In genomic region chr19:576768-577438, GRCh38 we compare ENCODE assay signal across 14 cellular contexts. TPM values are rescaled to one million over a fixed set of nuclear protein-coding genes. Genes with fewer than 3 reads are reported as not detected.
DNase-seq lines count a peak whose midpoint lies in the region; ATAC-seq and TF ChIP-seq lines count a peak whose summit lies in the region.
"Had no signal": no experiment of that assay in that cellular context is flagged by ENCODE, and none has a peak within 500 bp of the region (broad histone marks: within the 10 kb centered on the region; RNA-seq: fewer than 3 reads in every experiment).

No MANE protein-coding gene starts in this region.

- TF ChIP-seq CTCF in psoas muscle (IDR thresholded peaks at IDR 0.05): no peak
- no peak for TF ChIP-seq CTCF in lower lobe of right lung (IDR thresholded peaks at IDR 0.05)

- ATAC-seq in activated T-cell treated with anti-CD3 and anti-CD28 coated beads, Interleukin-2, amount 50 U/mL, for 72 hours (replicated peaks in 1 of 2): no peak
- ATAC-seq in psoas muscle (no peak), lower lobe of right lung (no peak)
- ATAC-seq: activated naive CD8-positive, alpha-beta T cell treated with anti-CD3 and anti-CD28 coated beads, Interleukin-2, amount 50 U/mL, for 24 hours; pancreas had no signal

- no peaks in the 10 kb centered on the region for H3K9me3 Mint-ChIP-seq in activated T-cell treated with anti-CD3 and anti-CD28 coated beads, Interleukin-2, amount 50 U/mL, for 72 hours
- H3K9me3 Mint-ChIP-seq: activated naive CD8-positive, alpha-beta T cell treated with anti-CD3 and anti-CD28 coated beads, Interleukin-2, amount 50 U/mL, for 24 hours had no signal

- H3K27me3 Mint-ChIP-seq in activated T-cell treated with anti-CD3 and anti-CD28 coated beads, Interleukin-2, amount 50 U/mL, for 72 hours (ENCODE audit: low read depth): no peaks in the 10 kb centered on the region
- H3K27me3 Mint-ChIP-seq: activated naive CD8-positive, alpha-beta T cell treated with anti-CD3 and anti-CD28 coated beads, Interleukin-2, amount 50 U/mL, for 24 hours had no signal

- H3K4me1 ChIP-seq in psoas muscle (peaks cover 54% of the 10 kb centered on the region), lower lobe of right lung (peaks cover 47% of the 10 kb centered on the region)

- no peaks in the 10 kb centered on the region for H3K36me3 Mint-ChIP-seq in activated T-cell treated with anti-CD3 and anti-CD28 coated beads, Interleukin-2, amount 50 U/mL, for 72 hours (ENCODE audit: insufficient read depth in 2 of 2)

- H3K27ac ChIP-seq in cingulate gyrus (ENCODE audit: low read depth, low read length) (peak overlapping the region; percentile 79), psoas muscle (peak overlapping the region; percentile 94), lower lobe of right lung (no peak overlapping the region)
- H3K27ac ChIP-seq: coronary artery, pancreas had no signal

- peak; percentile 14 for DNase-seq in activated T-cell treated with anti-CD3 and anti-CD28 coated beads, Interleukin-2, amount 50 U/mL, for 1 hour
- DNase-seq in activated T-cell treated with anti-CD3 and anti-CD28 coated beads, Interleukin-2, amount 50 U/mL, for 72 hours: no peak
- DNase-seq in psoas muscle: no peak
- DNase-seq in lower lobe of right lung: no peak
- no peak for DNase-seq in RPMI8226
- DNase-seq: activated CD4-positive, CD25-positive, alpha-beta regulatory T cell; activated naive CD8-positive, alpha-beta T cell treated with anti-CD3 and anti-CD28 coated beads, Interleukin-2, amount 50 U/mL, for 24 hours; NCI-H146; NCI-H446; stimulated activated CD4-positive, alpha-beta T cell treated with anti-CD3 and anti-CD28 coated beads, Interleukin-15, amount 100 ng/mL, for 24 hours; testis had no signal

- peaks cover 2 to 39% of the 10 kb centered on the region in 2 donors for H3K36me3 ChIP-seq in psoas muscle (ENCODE audit: insufficient read depth in 1 of 2, low read depth in 1 of 2)
- peaks cover 40% of the 10 kb centered on the region for H3K36me3 ChIP-seq in lower lobe of right lung

- H3K27ac Mint-ChIP-seq in activated T-cell treated with anti-CD3 and anti-CD28 coated beads, Interleukin-2, amount 50 U/mL, for 72 hours: no peak overlapping the region
- H3K27ac Mint-ChIP-seq: activated naive CD8-positive, alpha-beta T cell treated with anti-CD3 and anti-CD28 coated beads, Interleukin-2, amount 50 U/mL, for 24 hours had no signal

- no peak overlapping the region for H3K4me3 Mint-ChIP-seq in activated T-cell treated with anti-CD3 and anti-CD28 coated beads, Interleukin-2, amount 50 U/mL, for 72 hours
- H3K4me3 Mint-ChIP-seq: activated naive CD8-positive, alpha-beta T cell treated with anti-CD3 and anti-CD28 coated beads, Interleukin-2, amount 50 U/mL, for 24 hours had no signal

- intact Hi-C loops in psoas muscle (cut with DNase I): loop anchor here (5.0 to 10.0 kb wide), 3 partner anchors 50 to 828 kb away; partner anchors contain the start of genes DAZAP1 (in 1 of the 2), GAMT (in 1 of the 2) and POLRMT (in 1 of the 2)
- intact Hi-C loops in lower lobe of right lung (cut with DNase I): no loop called here

- 73 to 80% (median 80%) methylated on average over 28 of the region's 28 CpGs for WGBS in psoas muscle, 3 donors

- H3K9me3 ChIP-seq in psoas muscle (no peaks in the 10 kb centered on the region), lower lobe of right lung (no peaks in the 10 kb centered on the region)
- H3K9me3 ChIP-seq: pancreas, testis had no signal

- peaks cover 32% of the 10 kb centered on the region for H3K4me1 Mint-ChIP-seq in activated T-cell treated with anti-CD3 and anti-CD28 coated beads, Interleukin-2, amount 50 U/mL, for 72 hours (ENCODE audit: low read depth)

- no peaks in the 10 kb centered on the region for H3K27me3 ChIP-seq in psoas muscle (ENCODE audit: insufficient read depth in 3 of 3, low read length in 2 of 3)
- H3K27me3 ChIP-seq in lower lobe of right lung (ENCODE audit: low read depth): no peaks in the 10 kb centered on the region
- H3K27me3 ChIP-seq: pancreas, testis had no signal

- H3K4me3 ChIP-seq in psoas muscle (peak overlapping the region; percentile 97), lower lobe of right lung (no peak overlapping the region)
- H3K4me3 ChIP-seq: coronary artery, pancreas, testis had no signal

RNA-seq across cellular contexts. Expression of gene BSG, which starts 4.5 kb away (rescaled TPM):
- 100 to 1,000 TPM; 144 to 162 TPM for total RNA-seq in activated T-cell treated with anti-CD3 and anti-CD28 coated beads, Interleukin-2, amount 50 U/mL, for 72 hours
- total RNA-seq in psoas muscle (100 to 1,000 TPM; 172 to 381 (median 300) TPM), lower lobe of right lung (366 TPM)
- polyA plus RNA-seq in psoas muscle: 100 to 1,000 TPM; 202 to 308 (median 299) TPM

RNA-seq across cellular contexts. Expression of gene HCN2, which starts 12.8 kb away (rescaled TPM):
- 1 to 10 TPM in 1 of 2 donors, under 1 TPM in 1; 0.81 to 1.1 TPM for total RNA-seq in activated T-cell treated with anti-CD3 and anti-CD28 coated beads, Interleukin-2, amount 50 U/mL, for 72 hours
- total RNA-seq in psoas muscle (under 1 TPM in 2 of 4 donors, not detected in 2; 0.08 to 0.13 TPM), lower lobe of right lung (0.24 TPM)
- polyA plus RNA-seq in psoas muscle: under 1 TPM in 2 of 3 donors, not detected in 1; 0.04 to 0.05 TPM

RNA-seq across cellular contexts. Expression of gene GZMM, which starts 33.0 kb away (rescaled TPM):
- total RNA-seq in activated T-cell treated with anti-CD3 and anti-CD28 coated beads, Interleukin-2, amount 50 U/mL, for 72 hours: 10 to 100 TPM; 23.5 to 31.0 TPM
- total RNA-seq in psoas muscle (not detected), lower lobe of right lung (3.6 TPM)
- under 1 TPM; 0.11 to 0.23 (median 0.14) TPM for polyA plus RNA-seq in psoas muscle

RNA-seq across cellular contexts. Expression of gene CDC34, which starts 45.3 kb away (rescaled TPM):
- 10 to 100 TPM; 48.4 to 56.1 TPM for total RNA-seq in activated T-cell treated with anti-CD3 and anti-CD28 coated beads, Interleukin-2, amount 50 U/mL, for 72 hours
- total RNA-seq in psoas muscle (100 to 1,000 TPM in 1 of 4 donors, 10 to 100 TPM in 3; 72.6 to 107 (median 83.0) TPM), lower lobe of right lung (40.0 TPM)
- polyA plus RNA-seq in psoas muscle: 100 to 1,000 TPM; 113 to 160 (median 123) TPM

RNA-seq across cellular contexts. Expression of gene POLRMT, which starts 56.4 kb away (rescaled TPM):
- 10 to 100 TPM; 62.7 to 79.0 TPM for total RNA-seq in activated T-cell treated with anti-CD3 and anti-CD28 coated beads, Interleukin-2, amount 50 U/mL, for 72 hours
- total RNA-seq in psoas muscle (10 to 100 TPM; 66.1 to 99.8 (median 81.4) TPM), lower lobe of right lung (42.5 TPM)
- 10 to 100 TPM; 61.7 to 79.6 (median 66.5) TPM for polyA plus RNA-seq in psoas muscle
